Comparison of ENCODE assay signal across 8 cellular contexts in genomic region chr22:31495343-31495742, GRCh38. TPM values are rescaled to one million over a fixed set of nuclear protein-coding genes. Genes with fewer than 3 reads are reported as not detected.
DNase-seq lines count a peak whose midpoint lies in the region; ATAC-seq and TF ChIP-seq lines count a peak whose summit lies in the region.

No MANE protein-coding gene starts in this region.

- no peak overlapping the region for H2BK120ac ChIP-seq in trophoblast cell (ENCODE audit: insufficient read depth, low read length, poor library complexity)

- H2BK12ac ChIP-seq in trophoblast cell (ENCODE audit: low read length) = no peak overlapping the region

- intact Hi-C loops in breast epithelium (cut with DNase I; ENCODE audit: low total_unique reads) = no loop called here

- H3K79me2 ChIP-seq in ACC112 (ENCODE audit: control insufficient read depth, insufficient read depth, low read length, unreplicated experiment) (peaks cover 7% of the 10 kb centered on the region), trophoblast cell (ENCODE audit: control insufficient read depth, insufficient read depth, low read length, poor library complexity) (no peaks in the 10 kb centered on the region)

- no peak overlapping the region for H4K12ac ChIP-seq in trophoblast cell (ENCODE audit: low read depth, low read length)

- H4K91ac ChIP-seq in trophoblast cell (ENCODE audit: low read depth, low read length) = no peak overlapping the region

- no peak overlapping the region for H3K18ac ChIP-seq in trophoblast cell (ENCODE audit: low read length)

- H2AFZ ChIP-seq in ACC112 (ENCODE audit: low read length, unreplicated experiment) (peak overlapping the region; percentile 89), trophoblast cell (ENCODE audit: insufficient read depth, low read length, poor library complexity) (no peak overlapping the region)

- 0 out of 2 replicates have a peak overlapping the region, but pooled peaks have one; percentile 52 for H3K27ac ChIP-seq in ACC112 (ENCODE audit: low read depth, low read length)
- H3K27ac ChIP-seq in HUES64 (ENCODE audit: low read depth, low read length) = no peak overlapping the region
- H3K27ac ChIP-seq in breast epithelium = peak overlapping the region; percentile 83 to 85
- H3K27ac ChIP-seq in trophoblast cell (ENCODE audit: low read depth, low read length) = no peak overlapping the region

- no peak overlapping the region for H3K4me2 ChIP-seq in trophoblast cell (ENCODE audit: low read length)

- no peak overlapping the region for H2AK5ac ChIP-seq in trophoblast cell (ENCODE audit: low read length)

- H3K9me3 ChIP-seq in HUES64 (ENCODE audit: insufficient read depth, low read depth, low read length) (peaks cover 3% of the 10 kb centered on the region), breast epithelium (no peaks in the 10 kb centered on the region), mucosa of stomach (ENCODE audit: control insufficient read depth, low read length) (no peaks in the 10 kb centered on the region), trophoblast cell (ENCODE audit: insufficient read depth, low read depth, low read length) (no peaks in the 10 kb centered on the region)

- H3K4ac ChIP-seq in trophoblast cell (ENCODE audit: low read depth, low read length) = no peak overlapping the region

- H3K23ac ChIP-seq in trophoblast cell (ENCODE audit: low read length) = no peak overlapping the region

- H3K79me1 ChIP-seq in trophoblast cell (ENCODE audit: low read length) = peaks cover 2% of the 10 kb centered on the region

- H3K36me3 ChIP-seq in ACC112 (ENCODE audit: insufficient read depth, low read length) = no peaks in the 10 kb centered on the region
- no peaks in the 10 kb centered on the region for H3K36me3 ChIP-seq in HUES64 (ENCODE audit: insufficient read depth, low read length)
- no peaks in the 10 kb centered on the region for H3K36me3 ChIP-seq in breast epithelium
- H3K36me3 ChIP-seq in mucosa of stomach (ENCODE audit: control insufficient read depth, insufficient read depth, low read length) = no peaks in the 10 kb centered on the region
- H3K36me3 ChIP-seq in trophoblast cell (ENCODE audit: control insufficient read depth in 1 of 2, insufficient read depth in 2 of 2, low read length in 2 of 2) = no peaks in the 10 kb centered on the region

- peaks cover 5% of the 10 kb centered on the region for H3K4me1 ChIP-seq in ACC112 (ENCODE audit: control insufficient read depth, insufficient read depth, low read length, unreplicated experiment)
- peaks cover 15% of the 10 kb centered on the region for H3K4me1 ChIP-seq in HUES64 (ENCODE audit: insufficient read depth, low read length)
- H3K4me1 ChIP-seq in breast epithelium = peaks cover 6 to 8% of the 10 kb centered on the region in 2 donors
- H3K4me1 ChIP-seq in mucosa of stomach (ENCODE audit: control insufficient read depth, insufficient read depth, low read length) = peaks cover 9% of the 10 kb centered on the region
- peaks cover 3 to 6% of the 10 kb centered on the region in 2 experiments for H3K4me1 ChIP-seq in trophoblast cell (ENCODE audit: control insufficient read depth in 1 of 2, insufficient read depth in 2 of 2, low read length in 2 of 2)

- H3K4me3 ChIP-seq in ACC112 (ENCODE audit: low read depth, low read length) = peak overlapping the region; percentile 98
- peak overlapping the region; percentile 89 for H3K4me3 ChIP-seq in HUES64 (ENCODE audit: low read length)
- peak overlapping the region; percentile 66 to 86 (median 86) for H3K4me3 ChIP-seq in breast epithelium
- H3K4me3 ChIP-seq in mucosa of stomach (ENCODE audit: low read length) = no peak overlapping the region
- H3K4me3 ChIP-seq in trophoblast cell (ENCODE audit: low read depth, low read length) = no peak overlapping the region

- no peak for DNase-seq in breast epithelium (ENCODE audit: low spot score in 2 of 2)
- no peak for DNase-seq in trophoblast cell
- DNase-seq in NCI-H2196 treated with DMSO at 0.1 percent for 48 hours (lab: John Stamatoyannopoulos, UW; ENCODE audit: unreplicated experiment) = no peak
- no peak for DNase-seq in HEK293T (ENCODE audit: extremely low spot score)

- POLR2A ChIA-PET in HEK293T (lab: Yijun Ruan, JAX) = interaction anchor here (1.0 to 1.2 kb wide), 2 partner anchors 38 to 148 kb away, joined by 3 to 4 read pairs; no protein-coding TSS in a partner anchor

- H3K14ac ChIP-seq in trophoblast cell (ENCODE audit: low read length) = no peak overlapping the region

- H3K27me3 ChIP-seq in ACC112 (ENCODE audit: insufficient read depth, low read length) = no peaks in the 10 kb centered on the region
- H3K27me3 ChIP-seq in HUES64 (ENCODE audit: insufficient read depth, low read length) = peaks cover 7% of the 10 kb centered on the region; the same call in 1 of the 2 replicates
- H3K27me3 ChIP-seq in breast epithelium = no peaks in the 10 kb centered on the region
- no peaks in the 10 kb centered on the region for H3K27me3 ChIP-seq in mucosa of stomach (ENCODE audit: control insufficient read depth, insufficient read depth, low read length)
- no peaks in the 10 kb centered on the region for H3K27me3 ChIP-seq in trophoblast cell (ENCODE audit: insufficient read depth, low read length)

- CTCF ChIA-PET in HEK293T (lab: Yijun Ruan, JAX) = no interaction called here

- WGBS in HUES64 = 92% methylated on average over 14 of the region's 15 CpGs
- WGBS in trophoblast cell (ENCODE audit: extremely low coverage, insufficient coverage, insufficient read length) = no CpG with 5 or more reads among the region's 15 CpGs

- H4K8ac ChIP-seq in trophoblast cell (ENCODE audit: low read depth, low read length) = no peak overlapping the region

- no peak for ATAC-seq in HG03354 (IDR thresholded peaks at IDR 0.05; ENCODE audit: poor library complexity, severe bottlenecking, unreplicated experiment)

- H2BK5ac ChIP-seq in trophoblast cell (ENCODE audit: low read depth, low read length, poor library complexity) = no peak overlapping the region

- H3K9ac ChIP-seq in HUES64 (ENCODE audit: low read depth, low read length) = 0 out of 2 replicates have a peak overlapping the region, but pooled peaks have one; percentile 74
- peak overlapping the region; percentile 75 for H3K9ac ChIP-seq in mucosa of stomach (ENCODE audit: low read length)
- H3K9ac ChIP-seq in trophoblast cell (ENCODE audit: low read length) = no peak overlapping the region

- no peak for TF ChIP-seq CTCF in breast epithelium (IDR thresholded peaks at IDR 0.05)

- no peak for TF ChIP-seq POLR2A in breast epithelium (IDR thresholded peaks at IDR 0.05)

TF ChIP-seq in HEK293T, 16 proteins besides CTCF, POLR2A, EP300 and RAD21:
- TF ChIP-seq L3MBTL2 (conservative IDR thresholded peaks at IDR 0.05) (no peak), PKNOX1 (IDR thresholded peaks at IDR 0.05) (no peak), HDGF (IDR thresholded peaks at IDR 0.05; ENCODE audit: borderline replicate concordance) (no peak)
TF ChIP-seq in HEK293T: peak in this region for 0.

RNA-seq across cellular contexts. Expression of gene SFI1, which starts 1.0 kb away (rescaled TPM):
- polyA plus RNA-seq in HUES64 (2013, experiment 1 of 2) = 11.2 TPM
- polyA plus RNA-seq in HUES64 (2013, experiment 2 of 2) = 11.2 TPM
- 10 to 100 TPM; 17.4 to 62.9 (median 42.1) TPM for total RNA-seq in breast epithelium
- polyA plus RNA-seq in trophoblast cell (2013) = 5.6 and 5.9 TPM in 2 replicates

RNA-seq across cellular contexts. Expression of gene EIF4ENIF1, which starts 5.7 kb away (rescaled TPM):
- polyA plus RNA-seq in HUES64 (2013, experiment 1 of 2) = 18.9 TPM
- polyA plus RNA-seq in HUES64 (2013, experiment 2 of 2) = 19.4 TPM
- 10 to 100 TPM; 15.2 to 23.3 (median 20.0) TPM for total RNA-seq in breast epithelium
- 12.8 and 13.2 TPM in 2 replicates for polyA plus RNA-seq in trophoblast cell (2013)

Comparison
In these comparisons a context has a peak if more than half of its experiments do, and no peak if none do; other contexts are left out.
1. H3K27ac ChIP-seq: peak in ACC112 (single experiment) and breast epithelium (2 of 2); none in HUES64 (single experiment) and trophoblast cell (single experiment).
2. H3K4me3 ChIP-seq: peak in ACC112 (single experiment), HUES64 (single experiment) and breast epithelium (3 of 3); none in mucosa of stomach (single experiment) and trophoblast cell (single experiment).